ENCODE assay signal across 1 cellular context in genomic region chr19:31330237-31330636, GRCh38.
TF ChIP-seq lines count a peak whose summit lies in the region.

No MANE protein-coding gene starts in this region.

TF ChIP-seq in WTC11, 78 proteins besides CTCF, POLR2A, EP300 and RAD21 (continued from another document):
- TF ChIP-seq ARID4B (CRISPR knock-in tag; IDR thresholded peaks at IDR 0.05; ENCODE audit: borderline replicate concordance) (no peak), CBFB (CRISPR knock-in tag; IDR thresholded peaks at IDR 0.05; ENCODE audit: low read depth) (no peak), HMGA2 (CRISPR knock-in tag; IDR thresholded peaks at IDR 0.05) (no peak), AR (CRISPR knock-in tag; IDR thresholded peaks at IDR 0.05) (no peak), TEAD4 (CRISPR knock-in tag; IDR thresholded peaks at IDR 0.05) (no peak), ZNF281 (CRISPR knock-in tag; IDR thresholded peaks at IDR 0.05) (no peak), AFF4 (CRISPR knock-in tag; IDR thresholded peaks at IDR 0.05; ENCODE audit: borderline replicate concordance) (no peak), ZMAT4 (CRISPR knock-in tag; IDR thresholded peaks at IDR 0.05) (no peak)
